In the genomic region with DNA sequence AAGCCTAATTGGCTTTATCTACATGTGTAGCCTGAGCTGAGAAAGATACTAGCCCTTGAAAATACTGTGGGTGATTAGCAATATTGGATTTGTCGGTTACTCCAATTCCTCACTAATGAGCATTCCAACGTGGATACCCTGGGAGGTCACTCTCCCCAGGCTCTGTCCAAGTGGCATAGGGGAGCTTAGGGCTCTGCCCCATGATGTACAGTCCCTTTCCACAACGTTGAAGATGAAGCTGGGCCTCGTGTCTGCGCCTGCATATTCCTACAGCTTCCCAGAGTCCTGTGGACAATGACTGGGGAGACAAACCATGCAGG, we compare ENCODE assay signal across 8 cellular contexts. TPM values are rescaled to one million over a fixed set of nuclear protein-coding genes. Genes with fewer than 3 reads are reported as not detected.
DNase-seq lines count a peak whose midpoint lies in the region; ATAC-seq and TF ChIP-seq lines count a peak whose summit lies in the region.

No MANE protein-coding gene starts in this region.

- POLR2A ChIA-PET in activated CD4-positive, alpha-beta T cell treated with anti-CD3 and anti-CD28 coated beads for 36 hours (lab: Charles Lee) = interaction anchor here (0.8 to 6.5 kb wide), 4 partner anchors 72 to 751 kb away, joined by 3 to 86 read pairs (median 12); partner anchors contain the start of genes RNU11 and TAF12

- peaks cover 28% of the 10 kb centered on the region for H3K36me3 ChIP-seq in thoracic aorta

- DNase-seq in activated CD4-positive, alpha-beta T cell treated with anti-CD3 and anti-CD28 coated beads for 36 hours = peak; percentile 16
- no peak for DNase-seq in activated CD4-positive, alpha-beta T cell treated with anti-CD3 and anti-CD28 coated beads for 4 hours
- no peak for DNase-seq in activated CD8-positive, alpha-beta memory T cell treated with anti-CD3 and anti-CD28 coated beads, Interleukin-2, amount 10 ng/mL, durations not matched to agents 7 days and 5 days
- DNase-seq in thoracic aorta (ENCODE audit: low spot score) (no peak), SIG-M5 (lab: John Stamatoyannopoulos, UW) (no peak), LoVo (ENCODE audit: low spot score) (no peak)

- peaks cover 1% of the 10 kb centered on the region for H3K27me3 Mint-ChIP-seq in activated CD4-positive, alpha-beta T cell treated with anti-CD3 and anti-CD28 coated beads for 36 hours
- H3K27me3 Mint-ChIP-seq in activated CD8-positive, alpha-beta memory T cell treated with anti-CD3 and anti-CD28 coated beads, Interleukin-2, amount 10 ng/mL, durations not matched to agents 7 days and 5 days = peaks cover 2% of the 10 kb centered on the region

- no peaks in the 10 kb centered on the region for H3K27me3 ChIP-seq in thoracic aorta (replicated peaks; ENCODE audit: insufficient read depth)

- ATAC-seq in activated CD4-positive, alpha-beta T cell treated with anti-CD3 and anti-CD28 coated beads for 36 hours = no peak
- no peak for ATAC-seq in activated CD8-positive, alpha-beta memory T cell treated with anti-CD3 and anti-CD28 coated beads, Interleukin-2, amount 10 ng/mL, durations not matched to agents 7 days and 5 days
- no peak for ATAC-seq in thoracic aorta (ENCODE audit: insufficient number of reproducible peaks, low FRiP score, low read depth)
- no peak for ATAC-seq in HG03280 (IDR thresholded peaks at IDR 0.05; ENCODE audit: unreplicated experiment)

- TF ChIP-seq CTCF in thoracic aorta (IDR thresholded peaks at IDR 0.05) = no peak

- H3K4me1 Mint-ChIP-seq in activated CD4-positive, alpha-beta T cell treated with anti-CD3 and anti-CD28 coated beads for 36 hours = peaks cover 36% of the 10 kb centered on the region
- H3K4me1 Mint-ChIP-seq in activated CD8-positive, alpha-beta memory T cell treated with anti-CD3 and anti-CD28 coated beads, Interleukin-2, amount 10 ng/mL, durations not matched to agents 7 days and 5 days = peaks cover 50% of the 10 kb centered on the region

- peak overlapping the region; percentile 98 for H3K4me3 Mint-ChIP-seq in activated CD4-positive, alpha-beta T cell treated with anti-CD3 and anti-CD28 coated beads for 36 hours
- H3K4me3 Mint-ChIP-seq in activated CD8-positive, alpha-beta memory T cell treated with anti-CD3 and anti-CD28 coated beads, Interleukin-2, amount 10 ng/mL, durations not matched to agents 7 days and 5 days = peak overlapping the region; percentile 98

- H3K4me1 ChIP-seq in thoracic aorta (ENCODE audit: control insufficient read depth in 1 of 2, low read depth in 2 of 2) = peaks cover 25 to 51% of the 10 kb centered on the region in 2 donors

- H3K27ac ChIP-seq in thoracic aorta = no peak overlapping the region

- H3K36me3 Mint-ChIP-seq in activated CD4-positive, alpha-beta T cell treated with anti-CD3 and anti-CD28 coated beads for 36 hours (ENCODE audit: low read depth) = peaks cover 72% of the 10 kb centered on the region
- peaks cover 66% of the 10 kb centered on the region for H3K36me3 Mint-ChIP-seq in activated CD8-positive, alpha-beta memory T cell treated with anti-CD3 and anti-CD28 coated beads, Interleukin-2, amount 10 ng/mL, durations not matched to agents 7 days and 5 days

- CTCF ChIA-PET in activated CD4-positive, alpha-beta T cell treated with anti-CD3 and anti-CD28 coated beads for 36 hours (lab: Charles Lee) = interaction anchor here (0.6 to 1.4 kb wide), 2 partner anchors 43 to 260 kb away, joined by 3 read pairs; no protein-coding TSS in a partner anchor
- CTCF ChIA-PET in activated CD8-positive, alpha-beta memory T cell treated with anti-CD3 and anti-CD28 coated beads, Interleukin-2, amount 10 ng/mL, durations not matched to agents 7 days and 5 days (lab: Charles Lee) = interaction anchor here (0.5 to 3.2 kb wide), 6 partner anchors 8 to 260 kb away, joined by 4 to 19 read pairs (median 6); no protein-coding TSS in a partner anchor

- H3K9me3 ChIP-seq in thoracic aorta = no peaks in the 10 kb centered on the region

- no peaks in the 10 kb centered on the region for H3K9me3 Mint-ChIP-seq in activated CD4-positive, alpha-beta T cell treated with anti-CD3 and anti-CD28 coated beads for 36 hours (ENCODE audit: low read depth)
- no peaks in the 10 kb centered on the region for H3K9me3 Mint-ChIP-seq in activated CD8-positive, alpha-beta memory T cell treated with anti-CD3 and anti-CD28 coated beads, Interleukin-2, amount 10 ng/mL, durations not matched to agents 7 days and 5 days (ENCODE audit: low read depth)

- peak overlapping the region; percentile 99 for H3K27ac Mint-ChIP-seq in activated CD4-positive, alpha-beta T cell treated with anti-CD3 and anti-CD28 coated beads for 36 hours
- peak overlapping the region; percentile 99 for H3K27ac Mint-ChIP-seq in activated CD8-positive, alpha-beta memory T cell treated with anti-CD3 and anti-CD28 coated beads, Interleukin-2, amount 10 ng/mL, durations not matched to agents 7 days and 5 days

- H3K4me3 ChIP-seq in iPS-11a (ENCODE audit: low read depth, low read length) = peak overlapping the region; percentile 94
- H3K4me3 ChIP-seq in thoracic aorta = peak overlapping the region; percentile 98

- intact Hi-C loops in activated CD4-positive, alpha-beta T cell treated with anti-CD3 and anti-CD28 coated beads for 36 hours (cut with DNase I, micrococcal nuclease) = loop anchor here in 1 of 2 experiments (2.0 to 5.0 kb wide), 2 partner anchors 72 to 181 kb away; partner anchors contain the start of gene MED18

RNA-seq across cellular contexts. Expression of gene RCC1, which starts 2.6 kb away (rescaled TPM):
- total RNA-seq in activated CD4-positive, alpha-beta T cell treated with anti-CD3 and anti-CD28 coated beads for 36 hours = 100 to 1,000 TPM; 103 to 107 TPM
- total RNA-seq in activated CD8-positive, alpha-beta memory T cell treated with anti-CD3 and anti-CD28 coated beads, Interleukin-2, amount 10 ng/mL, durations not matched to agents 7 days and 5 days = 10 to 100 TPM; 61.4 to 77.6 TPM
- 10 to 100 TPM in 1 of 2 donors, 1 to 10 TPM in 1; 6.2 to 10.1 TPM for total RNA-seq in thoracic aorta

RNA-seq across cellular contexts. Expression of gene TRNAU1AP, which starts 44.5 kb away (rescaled TPM):
- total RNA-seq in activated CD4-positive, alpha-beta T cell treated with anti-CD3 and anti-CD28 coated beads for 36 hours = 10 to 100 TPM; 50.7 to 60.2 TPM
- 10 to 100 TPM; 52.8 to 55.2 TPM for total RNA-seq in activated CD8-positive, alpha-beta memory T cell treated with anti-CD3 and anti-CD28 coated beads, Interleukin-2, amount 10 ng/mL, durations not matched to agents 7 days and 5 days
- total RNA-seq in thoracic aorta = 10 to 100 TPM; 25.3 to 28.4 TPM

Comparison
In these comparisons a context has a peak if more than half of its experiments do, and no peak if none do; other contexts are left out.
1. RNA of gene RCC1, which starts 2.6 kb away (total RNA-seq): 103 to 107 TPM in activated CD4-positive, alpha-beta T cell treated with anti-CD3 and anti-CD28 coated beads for 36 hours and 61.4 to 77.6 TPM in activated CD8-positive, alpha-beta memory T cell treated with anti-CD3 and anti-CD28 coated beads, Interleukin-2, amount 10 ng/mL, durations not matched to agents 7 days and 5 days; 6.2 to 10.1 TPM in thoracic aorta; every median in the first group is over 4 times any median in the second.